Comparison of ENCODE assay signal across 22 cellular contexts in genomic region chr12:95395706-95396105, GRCh38.
"Had no signal": no experiment of that assay in that cellular context is flagged by ENCODE, and none has a peak within 500 bp of the region (broad histone marks: within the 10 kb centered on the region; RNA-seq: fewer than 3 reads in every experiment).

No MANE protein-coding gene starts in this region.

- H3K9me3 ChIP-seq: esophagus muscularis mucosa, gastrocnemius medialis, lower lobe of right lung had no signal

- H3K27ac ChIP-seq: coronary artery, dorsolateral prefrontal cortex, gastrocnemius medialis, heart right ventricle, left lung, lower lobe of right lung had no signal

- H3K36me3 ChIP-seq: esophagus muscularis mucosa, gastrocnemius medialis, heart right ventricle, left lung, lower lobe of right lung had no signal

- DNase-seq: dermis blood vessel endothelial cell; dorsolateral prefrontal cortex; effector CD4-positive, alpha-beta T cell; effector memory CD4-positive, alpha-beta T cell; foreskin melanocyte; gastrocnemius medialis; glutamatergic neuron; head of caudate nucleus; heart right ventricle; hippocampal formation; islet precursor cell; kidney; kidney glomerular epithelial cell; left lung; left ventricle myocardium superior; lower lobe of right lung; mesendoderm; midbrain; naive B cell; naive thymus-derived CD8-positive, alpha-beta T cell had no signal

- H3K4me1 ChIP-seq: heart right ventricle, left lung, lower lobe of right lung had no signal

- H3K27me3 ChIP-seq: esophagus muscularis mucosa, gastrocnemius medialis, heart right ventricle, left lung had no signal

- H3K4me3 ChIP-seq: coronary artery, dorsolateral prefrontal cortex, esophagus muscularis mucosa, gastrocnemius medialis, heart right ventricle, left lung, lower lobe of right lung had no signal

- ATAC-seq: gastrocnemius medialis; heart right ventricle; left lung; left ventricle myocardium superior; lower lobe of right lung; naive thymus-derived CD8-positive, alpha-beta T cell had no signal
